Comparison of ENCODE assay signal across 27 cellular contexts in the genomic region with DNA sequence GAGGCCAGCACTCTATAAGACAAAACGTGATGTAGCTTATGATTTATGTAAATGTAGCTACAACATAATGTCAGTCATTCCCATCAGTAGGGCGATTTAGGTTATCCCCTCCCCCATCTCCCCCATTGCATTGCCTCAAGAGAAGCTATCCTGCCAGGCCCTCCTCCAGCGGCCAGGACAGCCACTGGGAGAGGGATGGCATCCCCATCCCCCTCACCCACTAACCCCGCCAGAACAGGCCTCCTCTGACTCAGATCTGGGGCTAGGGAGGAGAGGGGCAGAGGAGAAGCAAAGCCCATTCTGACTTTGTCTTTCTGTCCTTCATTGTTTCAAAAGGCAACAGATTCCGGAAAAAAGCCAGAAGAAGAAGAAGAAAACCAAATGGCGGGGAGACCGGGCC.
"Had no signal": no experiment of that assay in that cellular context is flagged by ENCODE, and none has a peak within 500 bp of the region (broad histone marks: within the 10 kb centered on the region; RNA-seq: fewer than 3 reads in every experiment).

No MANE protein-coding gene starts in this region.

- H3K36me3 ChIP-seq: brain microvascular endothelial cell, Peyer's patch had no signal

- H3K27me3 Mint-ChIP-seq: activated naive CD8-positive, alpha-beta T cell had no signal

- H3K27ac Mint-ChIP-seq: activated CD8-positive, alpha-beta T cell treated with anti-CD3 and anti-CD28 coated beads, Interleukin-2, amount 10 ng/mL, durations not matched to agents 7 days and 5 days; activated naive CD4-positive, alpha-beta T cell treated with anti-CD3 and anti-CD28 coated beads for 36 hours; activated naive CD8-positive, alpha-beta T cell; activated T-helper 17 cell treated with anti-CD3 and anti-CD28 coated beads, Interleukin-2, amount 50 U/mL, for 72 hours; T-helper 2 cell treated with Interferon-gamma antibody and Interleukin-4, amounts not matched to agents 5 μg/mL and 100 μg/mL, for 36 hours had no signal

- H3K9me3 ChIP-seq: Peyer's patch, SJSA1 had no signal

- H3K4me1 Mint-ChIP-seq: activated T-helper 17 cell treated with anti-CD3 and anti-CD28 coated beads, Interleukin-2, amount 50 U/mL, for 72 hours had no signal

- H3K4me3 ChIP-seq: cardiac muscle cell, Peyer's patch, SJSA1 had no signal

- H3K4me1 ChIP-seq: Peyer's patch, SJSA1 had no signal

- H3K27ac ChIP-seq: brain microvascular endothelial cell, Peyer's patch, RWPE1, SJSA1 had no signal

- H3K4me3 Mint-ChIP-seq: activated CD8-positive, alpha-beta T cell treated with anti-CD3 and anti-CD28 coated beads, Interleukin-2, amount 10 ng/mL, durations not matched to agents 7 days and 5 days; activated naive CD4-positive, alpha-beta T cell treated with anti-CD3 and anti-CD28 coated beads for 36 hours; activated naive CD8-positive, alpha-beta T cell; activated T-helper 17 cell treated with anti-CD3 and anti-CD28 coated beads, Interleukin-2, amount 50 U/mL, for 72 hours; T-helper 2 cell treated with Interferon-gamma antibody and Interleukin-4, amounts not matched to agents 5 μg/mL and 100 μg/mL, for 36 hours had no signal

- DNase-seq: activated CD4-positive, alpha-beta T cell treated with anti-CD3 and anti-CD28 coated beads for 48 hours; activated CD4-positive, alpha-beta T cell treated with anti-CD3 and anti-CD28 coated beads, Interleukin-2, amount 50 U/mL, for 4 hours; activated CD4-positive, CD25-positive, alpha-beta regulatory T cell treated with anti-CD3 and anti-CD28 coated beads, Interleukin-2, amount 50 U/mL, for 72 hours; activated CD8-positive, alpha-beta memory T cell treated with anti-CD3 and anti-CD28 coated beads, Interleukin-2, amount 50 U/mL, for 48 hours; activated CD8-positive, alpha-beta T cell treated with anti-CD3 and anti-CD28 coated beads, Interleukin-2, amount 10 ng/mL, durations not matched to agents 7 days and 5 days; activated gamma-delta T cell; activated naive CD4-positive, alpha-beta T cell treated with anti-CD3 and anti-CD28 coated beads for 36 hours; activated T-cell treated with anti-CD3 and anti-CD28 coated beads, Interleukin-2, amount 50 U/mL, for 1 hour; brain microvascular endothelial cell; MM.1S; NCI-H1105; NCI-H1436; NCI-H1694 treated with DMSO at 0.1 percent for 48 hours; NCI-H2029 treated with DMSO at 0.1 percent for 48 hours; NCI-H345; NCI-H510A treated with DMSO at 0.1 percent for 48 hours; NCI-H69; Peyer's patch; SHP77; SW 1271 had no signal

- H3K9me3 Mint-ChIP-seq: activated naive CD4-positive, alpha-beta T cell treated with anti-CD3 and anti-CD28 coated beads for 36 hours; activated T-helper 17 cell treated with anti-CD3 and anti-CD28 coated beads, Interleukin-2, amount 50 U/mL, for 72 hours; T-helper 2 cell treated with Interferon-gamma antibody and Interleukin-4, amounts not matched to agents 5 μg/mL and 100 μg/mL, for 36 hours had no signal

- ATAC-seq: activated CD8-positive, alpha-beta T cell treated with anti-CD3 and anti-CD28 coated beads, Interleukin-2, amount 10 ng/mL, durations not matched to agents 7 days and 5 days; activated T-helper 17 cell treated with anti-CD3 and anti-CD28 coated beads, Interleukin-2, amount 50 U/mL, for 72 hours; SK-N-SH treated with all-trans-retinoic acid at 6 μM for 48 hours had no signal
